In genomic region chr5:149011084-149011483, GRCh38 we compare ENCODE assay signal across 2 cellular contexts.
A peak's percentile ranks its signal among the peaks of the same experiment; 100 is the strongest.
TF ChIP-seq lines count a peak whose summit lies in the region.

No MANE protein-coding gene starts in this region.

TF ChIP-seq in A549, 52 proteins besides CTCF, POLR2A, EP300 and RAD21:
- no peak for TF ChIP-seq EHF (CRISPR knock-in tag; IDR thresholded peaks at IDR 0.05)
- no peak for TF ChIP-seq NPAS2 (CRISPR knock-in tag; IDR thresholded peaks at IDR 0.05; ENCODE audit: borderline replicate concordance)
- no peak for TF ChIP-seq MYC (IDR thresholded peaks at IDR 0.05; ENCODE audit: borderline replicate concordance, low read length)
- no peak for TF ChIP-seq MAZ (IDR thresholded peaks at IDR 0.05; ENCODE audit: borderline replicate concordance, low read depth, low read length)
- TF ChIP-seq KDM5A (IDR thresholded peaks at IDR 0.05) = no peak
- no peak for TF ChIP-seq KDM1A (IDR thresholded peaks at IDR 0.05; ENCODE audit: low read depth)
- no peak for TF ChIP-seq TP53 (CRISPR knock-in tag; IDR thresholded peaks at IDR 0.05)
- no peak for TF ChIP-seq HEYL (CRISPR knock-in tag; IDR thresholded peaks at IDR 0.05)
- TF ChIP-seq FOSL2 (IDR thresholded peaks at IDR 0.05) = no peak
- TF ChIP-seq FOSL2 (CRISPR knock-in tag; IDR thresholded peaks at IDR 0.05) = no peak
- TF ChIP-seq PBX3 (IDR thresholded peaks at IDR 0.05) = no peak
- TF ChIP-seq BCL3 (IDR thresholded peaks at IDR 0.05) = no peak
- no peak for TF ChIP-seq POLR2AphosphoS2 (conservative IDR thresholded peaks at IDR 0.05; ENCODE audit: low read length)
- no peak for TF ChIP-seq NFE2L2 (conservative IDR thresholded peaks at IDR 0.05; ENCODE audit: low read length)

TF ChIP-seq in IMR-90, 13 proteins besides CTCF, POLR2A, EP300 and RAD21:
- TF ChIP-seq MXI1 (IDR thresholded peaks at IDR 0.05; ENCODE audit: borderline replicate concordance, low read depth, low read length) = no peak
- TF ChIP-seq FOS (IDR thresholded peaks at IDR 0.05; ENCODE audit: low read depth, low read length) = no peak
- TF ChIP-seq RFX5 (IDR thresholded peaks at IDR 0.05; ENCODE audit: low read depth, low read length) = peak; percentile 60
- TF ChIP-seq BHLHE40 (IDR thresholded peaks at IDR 0.05; ENCODE audit: low read depth, low read length) = no peak
- peak; percentile 38; the same call in 1 of the 2 replicates for TF ChIP-seq CEBPB (IDR thresholded peaks at IDR 0.05; ENCODE audit: low read depth, low read length)
TF ChIP-seq in IMR-90: peak in this region for 2.
